15 cellular contexts compared by ENCODE assay signal in genomic region chr11:96158126-96158525, GRCh38.
DNase-seq lines count a peak whose midpoint lies in the region; ATAC-seq and TF ChIP-seq lines count a peak whose summit lies in the region.
"Had no signal": no experiment of that assay in that cellular context is flagged by ENCODE, and none has a peak within 500 bp of the region (broad histone marks: within the 10 kb centered on the region; RNA-seq: fewer than 3 reads in every experiment).

No MANE protein-coding gene starts in this region.

- intact Hi-C loops in heart right ventricle (cut with DNase I) (no loop called here), left ventricle myocardium superior (cut with micrococcal nuclease) (no loop called here), uterus (cut with DNase I; ENCODE audit: low total_unique reads) (no loop called here)

- ATAC-seq in heart right ventricle (no peak), left ventricle myocardium superior (no peak)
- ATAC-seq in natural killer cell treated with Interleukin-12 subunit alpha and Interleukin-12 subunit beta and Interleukin-15 and Interleukin-18, amount 100 ng/mL, for 72 hours = no peak
- ATAC-seq: HepG2, Right ventricle myocardium inferior had no signal

- H3K27me3 ChIP-seq in heart right ventricle (no peaks in the 10 kb centered on the region), brain microvascular endothelial cell (replicated peaks) (no peaks in the 10 kb centered on the region), uterus (no peaks in the 10 kb centered on the region)

- H3K9me3 ChIP-seq in heart right ventricle = no peaks in the 10 kb centered on the region
- no peaks in the 10 kb centered on the region for H3K9me3 ChIP-seq in uterus

- H3K4me3 Mint-ChIP-seq in natural killer cell treated with Interleukin-12 subunit alpha and Interleukin-12 subunit beta and Interleukin-15 and Interleukin-18, amount 100 ng/mL, for 72 hours = no peak overlapping the region
- no peak overlapping the region for H3K4me3 Mint-ChIP-seq in immature natural killer cell

- peak overlapping the region; percentile 94 to 97 for H3K27ac Mint-ChIP-seq in natural killer cell treated with Interleukin-12 subunit alpha and Interleukin-12 subunit beta and Interleukin-15 and Interleukin-18, amount 100 ng/mL, for 72 hours
- H3K27ac Mint-ChIP-seq in immature natural killer cell = peak overlapping the region in 3 of 6 donors; percentile 36 to 76 (median 50)
- H3K27ac Mint-ChIP-seq: B cell had no signal

- no peaks in the 10 kb centered on the region for H3K27me3 Mint-ChIP-seq in natural killer cell treated with Interleukin-12 subunit alpha and Interleukin-12 subunit beta and Interleukin-15 and Interleukin-18, amount 100 ng/mL, for 72 hours
- H3K27me3 Mint-ChIP-seq in immature natural killer cell (ENCODE audit: low read depth in 3 of 3) = peaks cover 0 to 2% (median 0%) of the 10 kb centered on the region in 3 donors
- H3K27me3 Mint-ChIP-seq: B cell had no signal

- in situ Hi-C loops in brain microvascular endothelial cell (cut with HindIII; ENCODE audit: low pct_ligation_motif_present, low sequenced_read_pairs) = no loop called here

- TF ChIP-seq POLR2A in uterus (IDR thresholded peaks at IDR 0.05) = no peak

- peak overlapping the region in 7 of 10 donors; percentile 3 to 88 (median 84) for H3K27ac ChIP-seq in heart right ventricle
- H3K27ac ChIP-seq in brain microvascular endothelial cell = peak overlapping the region; percentile 95
- peak overlapping the region; percentile 83 to 84 for H3K27ac ChIP-seq in uterus
- H3K27ac ChIP-seq: VCaP had no signal

- H3K4me1 Mint-ChIP-seq in natural killer cell treated with Interleukin-12 subunit alpha and Interleukin-12 subunit beta and Interleukin-15 and Interleukin-18, amount 100 ng/mL, for 72 hours (ENCODE audit: low read depth in 2 of 2) = peaks cover 34 to 38% of the 10 kb centered on the region in 2 donors
- H3K4me1 Mint-ChIP-seq in immature natural killer cell = peaks cover 25 to 33% of the 10 kb centered on the region in 2 donors

- H3K9me3 Mint-ChIP-seq in natural killer cell treated with Interleukin-12 subunit alpha and Interleukin-12 subunit beta and Interleukin-15 and Interleukin-18, amount 100 ng/mL, for 72 hours = no peaks in the 10 kb centered on the region
- H3K9me3 Mint-ChIP-seq in immature natural killer cell = no peaks in the 10 kb centered on the region

- DNase-seq in heart right ventricle (no peak), left ventricle myocardium superior (no peak), brain microvascular endothelial cell (no peak), uterus (no peak), immature natural killer cell (no peak), GOT3 (lab: John Stamatoyannopoulos, UW) (no peak), putamen (ENCODE audit: low spot score) (no peak)
- DNase-seq in natural killer cell treated with Interleukin-12 subunit alpha and Interleukin-12 subunit beta and Interleukin-15 and Interleukin-18, amount 100 ng/mL, for 72 hours (ENCODE audit: low spot score) = no peak
- DNase-seq: activated gamma-delta T cell, NCI-H1092 treated with DMSO at 0.1 percent for 48 hours, NCI-H510A treated with DMSO at 0.1 percent for 48 hours had no signal

- no peak for TF ChIP-seq CTCF in heart right ventricle (IDR thresholded peaks at IDR 0.05)
- TF ChIP-seq CTCF in brain microvascular endothelial cell (IDR thresholded peaks at IDR 0.05; ENCODE audit: low read depth, low read length, missing control alignments) = no peak
- no peak for TF ChIP-seq CTCF in uterus (IDR thresholded peaks at IDR 0.05)

- H3K4me1 ChIP-seq in heart right ventricle (peaks cover 13 to 81% (median 52%) of the 10 kb centered on the region in 9 donors), uterus (peaks cover 10 to 21% of the 10 kb centered on the region in 2 donors)

- H3K36me3 ChIP-seq in heart right ventricle = no peaks in the 10 kb centered on the region
- no peaks in the 10 kb centered on the region for H3K36me3 ChIP-seq in brain microvascular endothelial cell (replicated peaks)
- H3K36me3 ChIP-seq in uterus = no peaks in the 10 kb centered on the region

- no peaks in the 10 kb centered on the region for H3K36me3 Mint-ChIP-seq in natural killer cell treated with Interleukin-12 subunit alpha and Interleukin-12 subunit beta and Interleukin-15 and Interleukin-18, amount 100 ng/mL, for 72 hours
- no peaks in the 10 kb centered on the region for H3K36me3 Mint-ChIP-seq in immature natural killer cell

- 85 to 87% methylated on average over 1 of the region's 1 CpG for WGBS in heart right ventricle, 2 donors

- no peak overlapping the region for H3K4me3 ChIP-seq in heart right ventricle
- no peak overlapping the region for H3K4me3 ChIP-seq in brain microvascular endothelial cell (ENCODE audit: low read depth, low read length)
- no peak overlapping the region for H3K4me3 ChIP-seq in uterus
